In genomic region chr7:17302575-17303142, GRCh38 we compare ENCODE assay signal across 8 cellular contexts. TPM values are rescaled to one million over a fixed set of nuclear protein-coding genes. Genes with fewer than 3 reads are reported as not detected.
DNase-seq lines count a peak whose midpoint lies in the region; ATAC-seq and TF ChIP-seq lines count a peak whose summit lies in the region.

No MANE protein-coding gene starts in this region.

- no peak overlapping the region for H3K27ac Mint-ChIP-seq in T-helper 1 cell treated with Interleukin-12 subunit alpha and Interleukin-12 subunit beta and Interleukin-4 antibody, amounts not matched to agents 30 μg/mL and 1 μg/mL, for 36 hours

- peaks cover 16% of the 10 kb centered on the region for H3K4me1 ChIP-seq in hepatocyte (ENCODE audit: insufficient read depth)

- peaks cover 6% of the 10 kb centered on the region for H3K9me3 Mint-ChIP-seq in T-helper 1 cell treated with Interleukin-12 subunit alpha and Interleukin-12 subunit beta and Interleukin-4 antibody, amounts not matched to agents 30 μg/mL and 1 μg/mL, for 36 hours

- peaks cover 32% of the 10 kb centered on the region for H3K4me1 Mint-ChIP-seq in T-helper 1 cell treated with Interleukin-12 subunit alpha and Interleukin-12 subunit beta and Interleukin-4 antibody, amounts not matched to agents 30 μg/mL and 1 μg/mL, for 36 hours (ENCODE audit: low read depth)

- no peaks in the 10 kb centered on the region for H3K27me3 ChIP-seq in hepatocyte

- H3K4me3 Mint-ChIP-seq in T-helper 1 cell treated with Interleukin-12 subunit alpha and Interleukin-12 subunit beta and Interleukin-4 antibody, amounts not matched to agents 30 μg/mL and 1 μg/mL, for 36 hours: peak overlapping the region; percentile 15

- H4K20me1 ChIP-seq in hepatocyte (ENCODE audit: insufficient read depth, poor library complexity, severe bottlenecking): peaks cover 31% of the 10 kb centered on the region

- no peak overlapping the region for H3K27ac ChIP-seq in hepatocyte

- no peaks in the 10 kb centered on the region for H3K27me3 Mint-ChIP-seq in T-helper 1 cell treated with Interleukin-12 subunit alpha and Interleukin-12 subunit beta and Interleukin-4 antibody, amounts not matched to agents 30 μg/mL and 1 μg/mL, for 36 hours (ENCODE audit: low read depth)

- peaks cover 5% of the 10 kb centered on the region for H3K36me3 Mint-ChIP-seq in T-helper 1 cell treated with Interleukin-12 subunit alpha and Interleukin-12 subunit beta and Interleukin-4 antibody, amounts not matched to agents 30 μg/mL and 1 μg/mL, for 36 hours (ENCODE audit: low read depth)

- peak; percentile 43 for TF ChIP-seq CTCF in hepatocyte (IDR thresholded peaks at IDR 0.05; ENCODE audit: poor library complexity)

- DNase-seq in AML-193 (lab: John Stamatoyannopoulos, UW) (peak; percentile 51 to 60), hepatocyte (ENCODE audit: low spot score) (peak; percentile 23), mucosa of gallbladder (ENCODE audit: low spot score) (no peak), COR-L47 (lab: John Stamatoyannopoulos, UW) (no peak), HK-2 (ENCODE audit: unreplicated experiment) (no peak)

- peak overlapping the region; percentile 73 for H3K4me2 ChIP-seq in hepatocyte

- no peak overlapping the region for H2AFZ ChIP-seq in hepatocyte

- H3K9me3 ChIP-seq in hepatocyte (ENCODE audit: low read depth): no peaks in the 10 kb centered on the region

- WGBS in hepatocyte (ENCODE audit: low lambda C conversion rate, missing lambda C conversion rate): 58% methylated on average over 8 of the region's 8 CpGs

- H3K79me2 ChIP-seq in hepatocyte: peaks cover 86% of the 10 kb centered on the region

- H3K9me2 ChIP-seq in hepatocyte (replicated peaks; ENCODE audit: insufficient read depth): no peaks in the 10 kb centered on the region

- H3K36me3 ChIP-seq in hepatocyte (replicated peaks; ENCODE audit: insufficient read depth, low read depth): no peaks in the 10 kb centered on the region

- no peak overlapping the region for H3K4me3 ChIP-seq in hepatocyte

- ATAC-seq in GM18858 (IDR thresholded peaks at IDR 0.05; ENCODE audit: unreplicated experiment): peak; percentile 40
- peak; percentile 41 for ATAC-seq in HG03066 (IDR thresholded peaks at IDR 0.05; ENCODE audit: low read depth, unreplicated experiment)

RNA-seq across cellular contexts. Expression of gene AHR, which starts 4.2 kb away (rescaled TPM):
- 67.1 and 69.8 TPM in 2 replicates for total RNA-seq in hepatocyte
- polyA plus RNA-seq in hepatocyte: 10.6 and 11.0 TPM in 2 replicates
- 76.6 TPM for total RNA-seq in mucosa of gallbladder

Comparison
In these comparisons a context has a peak if more than half of its experiments do, and no peak if none do; other contexts are left out.
1. DNase-seq: peak in AML-193 (2 of 2) and hepatocyte (single experiment); none in mucosa of gallbladder (single experiment), COR-L47 (single experiment) and HK-2 (single experiment).